In the genomic region with DNA sequence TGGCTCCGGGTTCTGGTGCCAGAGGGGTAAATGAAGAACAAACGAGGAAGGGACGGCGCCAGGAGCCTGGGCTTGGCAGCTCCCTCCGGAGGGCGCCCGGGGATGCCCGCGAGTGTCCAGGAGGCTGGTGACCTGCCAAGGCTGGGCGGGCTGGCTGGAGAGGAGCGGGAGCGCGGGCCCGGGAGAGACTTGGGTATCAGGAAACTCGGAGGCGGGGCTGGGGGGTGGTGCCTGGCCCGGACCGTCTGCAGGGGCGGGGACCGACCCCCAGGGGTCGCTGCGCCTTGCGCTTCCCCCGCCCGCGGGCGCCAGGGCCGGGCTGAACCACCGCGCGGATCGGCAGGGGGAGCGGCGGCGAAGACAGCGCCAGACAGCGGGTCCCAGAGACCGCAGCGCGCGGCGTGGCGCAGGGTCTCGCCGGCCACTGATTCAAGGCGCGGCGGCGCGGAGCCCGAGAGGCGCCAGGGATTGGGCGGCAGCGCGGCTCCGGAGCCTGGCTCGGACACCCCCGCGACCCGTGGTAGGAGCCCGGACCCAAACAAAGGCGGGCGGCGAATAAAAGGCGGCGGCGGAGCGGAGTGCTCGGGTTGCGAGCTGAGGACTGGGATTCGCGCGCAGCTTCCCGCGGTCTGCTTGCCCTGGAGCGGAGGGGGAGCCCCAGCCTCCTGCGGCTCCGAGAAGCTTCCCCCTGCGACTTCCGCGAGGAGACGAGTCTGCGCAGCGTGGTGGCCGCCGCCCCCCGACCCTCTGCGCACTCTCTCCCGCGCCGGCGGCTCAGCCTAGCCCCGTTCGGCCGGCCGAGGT, we compare ENCODE assay signal across 8 cellular contexts. TPM values are rescaled to one million over a fixed set of nuclear protein-coding genes. Genes with fewer than 3 reads are reported as not detected.
DNase-seq lines count a peak whose midpoint lies in the region; ATAC-seq and TF ChIP-seq lines count a peak whose summit lies in the region.

TSS of gene DISP3 (plus strand) at position 585 of the 804 bp plus-strand sequence. CDS start 21,838 bp downstream, outside the sequence.

- peak; percentile 97 for TF ChIP-seq CTCF in endothelial cell (IDR thresholded peaks at IDR 0.05; ENCODE audit: unreplicated experiment)
- peak; percentile 22 for TF ChIP-seq CTCF in mucosa of descending colon (IDR thresholded peaks at IDR 0.05)

- peaks cover 6% of the 10 kb centered on the region for H3K4me1 Mint-ChIP-seq in endothelial cell (ENCODE audit: unreplicated experiment)

- peaks cover 7% of the 10 kb centered on the region for H3K4me1 ChIP-seq in mucosa of descending colon (ENCODE audit: low read depth)

- no peaks in the 10 kb centered on the region for H3K9me3 Mint-ChIP-seq in endothelial cell (ENCODE audit: unreplicated experiment)

- intact Hi-C loops in mucosa of descending colon (cut with DNase I, micrococcal nuclease): no loop called here

- no peaks in the 10 kb centered on the region for H3K36me3 Mint-ChIP-seq in endothelial cell (ENCODE audit: low read depth, unreplicated experiment)

- no peak within 1 kb of the TSS for H3K4me3 ChIP-seq in mucosa of descending colon

- no peak within 1 kb of the TSS for H3K27ac Mint-ChIP-seq in endothelial cell (ENCODE audit: unreplicated experiment)

- ATAC-seq in GM19025 (IDR thresholded peaks at IDR 0.05; ENCODE audit: low read depth, unreplicated experiment) (peak; percentile 64), HG03565 (IDR thresholded peaks at IDR 0.05; ENCODE audit: unreplicated experiment) (peak; percentile 69), mucosa of descending colon (peak; percentile 96)

- H3K4me3 Mint-ChIP-seq in endothelial cell (ENCODE audit: unreplicated experiment): peak within 1 kb of the TSS; percentile 77

- peaks cover 13% of the 10 kb centered on the region for H3K27me3 Mint-ChIP-seq in endothelial cell (ENCODE audit: unreplicated experiment)

- H3K36me3 ChIP-seq in mucosa of descending colon (ENCODE audit: low read depth): no peaks in the 10 kb centered on the region

- DNase-seq in AG20443 (ENCODE audit: low spot score): peak; percentile 91
- peak; percentile 97 for DNase-seq in NCI-H82 (lab: John Stamatoyannopoulos, UW)
- DNase-seq in activated CD8-positive, alpha-beta memory T cell treated with anti-CD3 and anti-CD28 coated beads, Interleukin-2, amount 50 U/mL, for 24 hours (ENCODE audit: extremely low read depth): peak; percentile 34
- peak; percentile 89 for DNase-seq in endothelial cell (ENCODE audit: low spot score)
- peak; percentile 65 to 71 (median 67) for DNase-seq in mucosa of descending colon
- peak; percentile 18 to 37 for DNase-seq in stimulated activated CD8-positive, alpha-beta memory T cell treated with anti-CD3 and anti-CD28 coated beads, Interleukin-7, amount 100 ng/mL, for 1 hour (ENCODE audit: low read depth in 2 of 2)

- H3K9me3 ChIP-seq in mucosa of descending colon: no peaks in the 10 kb centered on the region

RNA-seq across cellular contexts. Expression of gene DISP3, which starts in this region (rescaled TPM):
- total RNA-seq in endothelial cell (ENCODE audit: unreplicated experiment): 1.6 TPM
- total RNA-seq in mucosa of descending colon: under 1 TPM; 0.17 to 0.23 (median 0.19) TPM

Comparison
In these comparisons a context has a peak if more than half of its experiments do, and no peak if none do; other contexts are left out.
1. Peak in DNase-seq and ATAC-seq in mucosa of descending colon; RNA of the gene not detected or under 1 TPM.
2. DNase-seq: peak in every context shown above with its lines; median percentile 97 in NCI-H82; 91 in AG20443; 89 in endothelial cell; 67 in mucosa of descending colon; 34 in activated CD8-positive, alpha-beta memory T cell treated with anti-CD3 and anti-CD28 coated beads, Interleukin-2, amount 50 U/mL, for 24 hours; 28 in stimulated activated CD8-positive, alpha-beta memory T cell treated with anti-CD3 and anti-CD28 coated beads, Interleukin-7, amount 100 ng/mL, for 1 hour.